ENCODE assay signal across 1 cellular context in the genomic region with DNA sequence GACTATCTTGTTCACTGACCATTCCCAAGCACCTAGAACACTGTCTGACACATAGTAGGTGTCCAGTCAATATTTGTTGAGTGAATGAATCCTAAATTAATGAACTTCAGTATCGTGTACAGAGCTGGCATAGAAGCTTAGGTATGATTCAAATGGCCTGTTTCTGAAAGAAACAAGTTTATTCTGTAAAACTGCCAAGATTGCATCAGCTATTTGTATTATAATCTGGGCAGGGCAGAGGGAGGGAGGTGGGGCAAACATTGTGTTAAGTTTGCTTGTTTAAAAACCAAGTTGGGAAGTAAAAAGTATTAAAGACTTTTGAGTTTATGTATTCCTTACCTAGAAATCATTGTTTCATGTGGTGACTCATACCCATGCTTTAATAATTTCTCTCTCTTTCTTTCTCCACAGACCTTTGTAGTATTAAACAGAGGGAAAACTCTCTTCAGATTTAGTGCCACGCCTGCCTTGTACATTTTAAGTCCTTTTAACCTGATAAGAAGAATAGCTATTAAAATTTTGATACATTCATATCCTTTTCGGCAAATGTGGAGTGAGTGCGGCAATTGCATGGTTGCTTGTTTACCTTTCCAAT.
TF ChIP-seq lines count a peak whose summit lies in the region.

No MANE protein-coding gene starts in this region.

TF ChIP-seq in Ishikawa, 13 proteins besides CTCF, POLR2A, EP300 and RAD21 (continued from another document):
- TF ChIP-seq, protein P1, sequence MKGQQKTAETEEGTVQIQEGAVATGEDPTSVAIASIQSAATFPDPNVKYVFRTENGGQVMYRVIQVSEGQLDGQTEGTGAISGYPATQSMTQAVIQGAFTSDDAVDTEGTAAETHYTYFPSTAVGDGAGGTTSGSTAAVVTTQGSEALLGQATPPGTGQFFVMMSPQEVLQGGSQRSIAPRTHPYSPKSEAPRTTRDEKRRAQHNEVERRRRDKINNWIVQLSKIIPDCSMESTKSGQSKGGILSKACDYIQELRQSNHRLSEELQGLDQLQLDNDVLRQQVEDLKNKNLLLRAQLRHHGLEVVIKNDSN (IDR thresholded peaks at IDR 0.05), result no peak
- TF ChIP-seq, protein P2, sequence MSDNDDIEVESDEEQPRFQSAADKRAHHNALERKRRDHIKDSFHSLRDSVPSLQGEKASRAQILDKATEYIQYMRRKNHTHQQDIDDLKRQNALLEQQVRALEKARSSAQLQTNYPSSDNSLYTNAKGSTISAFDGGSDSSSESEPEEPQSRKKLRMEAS (IDR thresholded peaks at IDR 0.05), result no peak
- no peak for TF ChIP-seq ZBTB7A (IDR thresholded peaks at IDR 0.05; ENCODE audit: low read depth)
- TF ChIP-seq FOXM1 (IDR thresholded peaks at IDR 0.05; ENCODE audit: borderline replicate concordance, low read depth), result no peak
- no peak for TF ChIP-seq CREB1 (IDR thresholded peaks at IDR 0.05; ENCODE audit: low read depth)
- TF ChIP-seq EGR1 (IDR thresholded peaks at IDR 0.05), result no peak
- no peak for TF ChIP-seq TAF1 (IDR thresholded peaks at IDR 0.05; ENCODE audit: low read depth)
- TF ChIP-seq YY1 (IDR thresholded peaks at IDR 0.05; ENCODE audit: low read depth), result no peak
